ENCODE assay signal across 19 cellular contexts in genomic region chr7:117395743-117396142, GRCh38. TPM values are rescaled to one million over a fixed set of nuclear protein-coding genes. Genes with fewer than 3 reads are reported as not detected.
DNase-seq lines count a peak whose midpoint lies in the region; ATAC-seq and TF ChIP-seq lines count a peak whose summit lies in the region.
"Had no signal": no experiment of that assay in that cellular context is flagged by ENCODE, and none has a peak within 500 bp of the region (broad histone marks: within the 10 kb centered on the region; RNA-seq: fewer than 3 reads in every experiment).

No MANE protein-coding gene starts in this region.

- H3K9ac ChIP-seq in IMR-90 (ENCODE audit: low read depth, low read length), result no peak overlapping the region
- no peak overlapping the region for H3K9ac ChIP-seq in smooth muscle cell (ENCODE audit: low read depth)

- no peak overlapping the region for H4K91ac ChIP-seq in IMR-90 (ENCODE audit: insufficient read depth, low read depth, low read length)

- CTCF ChIA-PET in IMR-90 (lab: Yijun Ruan, JAX), result no interaction called here

- no peak overlapping the region for H3K18ac ChIP-seq in IMR-90 (ENCODE audit: low read depth, low read length)

- no peak overlapping the region for H3K4ac ChIP-seq in IMR-90 (ENCODE audit: low read depth, low read length)

- H2AFZ ChIP-seq in IMR-90 (replicated peaks; ENCODE audit: low read length, poor library complexity), result no peak overlapping the region
- H2AFZ ChIP-seq in smooth muscle cell (ENCODE audit: low read depth), result peak overlapping the region; percentile 80

- POLR2A ChIA-PET in IMR-90 (lab: Charles Lee; ENCODE audit: unreplicated experiment), result interaction anchor here (0.5 kb wide), 1 partner anchor 328 kb away, joined by 5 read pairs; no protein-coding TSS in a partner anchor

- no peak overlapping the region for H2BK5ac ChIP-seq in IMR-90 (ENCODE audit: low read depth, low read length, poor library complexity, severe bottlenecking)

- no peak for TF ChIP-seq POLR2A in IMR-90 (IDR thresholded peaks at IDR 0.05; ENCODE audit: low read depth, low read length)

- no peaks in the 10 kb centered on the region for H4K20me1 ChIP-seq in IMR-90 (ENCODE audit: insufficient read depth, low read length)
- no peaks in the 10 kb centered on the region for H4K20me1 ChIP-seq in smooth muscle cell (ENCODE audit: low read depth)

- no peak overlapping the region for H3K4me2 ChIP-seq in IMR-90 (ENCODE audit: low read depth, low read length)
- H3K4me2 ChIP-seq in smooth muscle cell, result peak overlapping the region; percentile 25

- no peak overlapping the region for H3K14ac ChIP-seq in IMR-90 (replicated peaks; ENCODE audit: low read depth, low read length)

- no TSS peak for BruUV-seq in IMR-90 (replicated peaks; lab: Mats Ljungman, UMichigan)

- H3K27me3 ChIP-seq in IMR-90 (ENCODE audit: control insufficient read depth, insufficient read depth, low read length), result no peaks in the 10 kb centered on the region
- no peaks in the 10 kb centered on the region for H3K27me3 ChIP-seq in smooth muscle cell (ENCODE audit: low read depth)

- H3K4me1 ChIP-seq in IMR-90 (ENCODE audit: control insufficient read depth, insufficient read depth, low read length) (no peaks in the 10 kb centered on the region), smooth muscle cell (ENCODE audit: low read depth) (peaks cover 8% of the 10 kb centered on the region)

- no peak overlapping the region for H2AK5ac ChIP-seq in IMR-90 (ENCODE audit: low read depth, low read length)

- no peak for TF ChIP-seq RAD21 in IMR-90 (IDR thresholded peaks at IDR 0.05; ENCODE audit: low read length)

- H3K9me1 ChIP-seq in IMR-90 (ENCODE audit: insufficient read depth, low read length), result no peaks in the 10 kb centered on the region

- no peak overlapping the region for H3K27ac ChIP-seq in IMR-90 (ENCODE audit: insufficient read depth, low read length)
- H3K27ac ChIP-seq in smooth muscle cell (ENCODE audit: low read depth), result no peak overlapping the region
- H3K27ac ChIP-seq: C4-2B had no signal

- TF ChIP-seq CTCF in IMR-90 (conservative IDR thresholded peaks at IDR 0.05; ENCODE audit: low read depth, low read length) (no peak), choroid plexus epithelial cell (conservative IDR thresholded peaks at IDR 0.05; ENCODE audit: low read depth, low read length) (no peak), smooth muscle cell (IDR thresholded peaks at IDR 0.05; ENCODE audit: borderline replicate concordance, insufficient read depth, poor library complexity, severe bottlenecking) (no peak)

- H3K56ac ChIP-seq in IMR-90 (ENCODE audit: extremely low read depth, insufficient read depth, low read length), result no peak overlapping the region

- no peaks in the 10 kb centered on the region for H3K79me1 ChIP-seq in IMR-90 (ENCODE audit: low read depth in 1 of 2, low read length in 2 of 2)

- H3K4me3 ChIP-seq in IMR-90 (ENCODE audit: insufficient read depth, low read depth, low read length) (no peak overlapping the region), choroid plexus epithelial cell (ENCODE audit: low read depth, low read length) (no peak overlapping the region), smooth muscle cell (no peak overlapping the region)

- dilution Hi-C loops in IMR-90 (cut with HindIII; ENCODE audit: low sequenced_read_pairs, unreplicated experiment), result no loop called here

- ATAC-seq in IMR-90 (ENCODE audit: low read depth), result peak; percentile 95
- ATAC-seq in HG03039 (IDR thresholded peaks at IDR 0.05; ENCODE audit: unreplicated experiment), result no peak

- H2BK20ac ChIP-seq in IMR-90 (ENCODE audit: low read depth, low read length), result no peak overlapping the region

- H3K9me3 ChIP-seq in IMR-90 (ENCODE audit: control insufficient read depth, insufficient read depth, low read length) (no peaks in the 10 kb centered on the region), smooth muscle cell (replicated peaks; ENCODE audit: low read depth) (no peaks in the 10 kb centered on the region)

- no peak overlapping the region for H2BK120ac ChIP-seq in IMR-90 (ENCODE audit: low read depth, low read length)

- no peaks in the 10 kb centered on the region for H3F3A ChIP-seq in smooth muscle cell (ENCODE audit: low read depth)

- H4K5ac ChIP-seq in IMR-90 (ENCODE audit: low read depth, low read length), result no peak overlapping the region

- intact Hi-C loops in IMR-90 (cut with micrococcal nuclease), result loop anchor here (5.0 kb wide), 1 partner anchor 802 kb away; no protein-coding TSS in a partner anchor

- no peak overlapping the region for H4K8ac ChIP-seq in IMR-90 (ENCODE audit: low read depth in 2 of 2, low read length in 2 of 2)

- no peak overlapping the region for H2AK9ac ChIP-seq in IMR-90 (replicated peaks; ENCODE audit: low read depth, low read length, poor library complexity)

- peak; percentile 66 for DNase-seq in IMR-90
- DNase-seq in choroid plexus epithelial cell (ENCODE audit: low read depth), result peak; percentile 8
- peak; percentile 58 for DNase-seq in left kidney (ENCODE audit: low read depth, low spot score)
- DNase-seq in smooth muscle cell (lab: John Stamatoyannopoulos, UW; ENCODE audit: unreplicated experiment), result no peak
- no peak for DNase-seq in activated naive CD4-positive, alpha-beta T cell (lab: John Stamatoyannopoulos, UW)
- DNase-seq in stimulated activated CD4-positive, alpha-beta T cell treated with anti-CD3 and anti-CD28 coated beads, Interleukin-4, amount 100 ng/mL, for 4 hours, result no peak
- DNase-seq: ACHN; AML-193; CD4-positive, alpha-beta memory T cell; DMS153; DMS79; GDM1; GOT3; H9 had no signal

- H3K36me3 ChIP-seq in IMR-90 (ENCODE audit: control insufficient read depth, insufficient read depth, low read length), result no peaks in the 10 kb centered on the region
- no peaks in the 10 kb centered on the region for H3K36me3 ChIP-seq in smooth muscle cell (ENCODE audit: low read depth)

- in situ Hi-C loops in IMR-90 (cut with MboI; ENCODE audit: low sequenced_read_pairs), result no loop called here

- no peak overlapping the region for H2BK15ac ChIP-seq in IMR-90 (ENCODE audit: low read depth, low read length)

- H3K79me2 ChIP-seq in smooth muscle cell (ENCODE audit: low read depth), result no peaks in the 10 kb centered on the region

- no peak overlapping the region for H3K23ac ChIP-seq in IMR-90 (ENCODE audit: low read depth, low read length)

TF ChIP-seq in IMR-90, 13 proteins besides CTCF, POLR2A, EP300 and RAD21:
- TF ChIP-seq MAFK (IDR thresholded peaks at IDR 0.05; ENCODE audit: low read depth, low read length), result no peak
- TF ChIP-seq RFX5 (IDR thresholded peaks at IDR 0.05; ENCODE audit: low read depth, low read length), result no peak
- TF ChIP-seq SMC3 (IDR thresholded peaks at IDR 0.05; ENCODE audit: low read depth, low read length), result no peak
- no peak for TF ChIP-seq BHLHE40 (IDR thresholded peaks at IDR 0.05; ENCODE audit: low read depth, low read length)
- TF ChIP-seq MAZ (IDR thresholded peaks at IDR 0.05; ENCODE audit: borderline replicate concordance, low read depth, low read length), result no peak
- no peak for TF ChIP-seq CHD1 (IDR thresholded peaks at IDR 0.05; ENCODE audit: low read depth, low read length)
- no peak for TF ChIP-seq NFE2L2 (IDR thresholded peaks at IDR 0.05; ENCODE audit: low read depth, low read length)
- TF ChIP-seq, protein P1, sequence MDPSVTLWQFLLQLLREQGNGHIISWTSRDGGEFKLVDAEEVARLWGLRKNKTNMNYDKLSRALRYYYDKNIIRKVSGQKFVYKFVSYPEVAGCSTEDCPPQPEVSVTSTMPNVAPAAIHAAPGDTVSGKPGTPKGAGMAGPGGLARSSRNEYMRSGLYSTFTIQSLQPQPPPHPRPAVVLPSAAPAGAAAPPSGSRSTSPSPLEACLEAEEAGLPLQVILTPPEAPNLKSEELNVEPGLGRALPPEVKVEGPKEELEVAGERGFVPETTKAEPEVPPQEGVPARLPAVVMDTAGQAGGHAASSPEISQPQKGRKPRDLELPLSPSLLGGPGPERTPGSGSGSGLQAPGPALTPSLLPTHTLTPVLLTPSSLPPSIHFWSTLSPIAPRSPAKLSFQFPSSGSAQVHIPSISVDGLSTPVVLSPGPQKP (IDR thresholded peaks at IDR 0.05; ENCODE audit: borderline replicate concordance, low read depth, low read length), result no peak
- TF ChIP-seq, protein P2, sequence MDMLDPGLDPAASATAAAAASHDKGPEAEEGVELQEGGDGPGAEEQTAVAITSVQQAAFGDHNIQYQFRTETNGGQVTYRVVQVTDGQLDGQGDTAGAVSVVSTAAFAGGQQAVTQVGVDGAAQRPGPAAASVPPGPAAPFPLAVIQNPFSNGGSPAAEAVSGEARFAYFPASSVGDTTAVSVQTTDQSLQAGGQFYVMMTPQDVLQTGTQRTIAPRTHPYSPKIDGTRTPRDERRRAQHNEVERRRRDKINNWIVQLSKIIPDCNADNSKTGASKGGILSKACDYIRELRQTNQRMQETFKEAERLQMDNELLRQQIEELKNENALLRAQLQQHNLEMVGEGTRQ (IDR thresholded peaks at IDR 0.05; ENCODE audit: low read depth, low read length), result no peak
- no peak for TF ChIP-seq FOS (IDR thresholded peaks at IDR 0.05; ENCODE audit: low read depth, low read length)
- TF ChIP-seq MXI1 (IDR thresholded peaks at IDR 0.05; ENCODE audit: borderline replicate concordance, low read depth, low read length), result no peak
- TF ChIP-seq CEBPB (IDR thresholded peaks at IDR 0.05; ENCODE audit: low read depth, low read length), result no peak
- no peak for TF ChIP-seq RCOR1 (IDR thresholded peaks at IDR 0.05; ENCODE audit: insufficient replicate concordance, low read length)
TF ChIP-seq in IMR-90: peak in this region for 0.

RNA-seq across cellular contexts. Expression of gene ASZ1, which starts 31.6 kb away (rescaled TPM):
- total RNA-seq in IMR-90 (2012; rRNA removed) (not detected in 2 replicates), smooth muscle cell (not detected in 2 replicates)
- polyA plus RNA-seq in IMR-90 (2012; rRNA removed) (not detected in 2 replicates), smooth muscle cell (not detected in 2 replicates)
- not detected in 2 replicates for polyA plus RNA-seq in IMR-90 (2012; cell fraction: cytosol; rRNA removed)
- polyA plus RNA-seq in IMR-90 (2012; cell fraction: nucleus; rRNA removed; ENCODE audit: low replicate concordance), result 0.03 TPM in 1 of 2 replicates, not detected in the other
- total RNA-seq: CD4-positive, alpha-beta memory T cell; Daoy; H9; HT-29 had no signal
- polyA plus RNA-seq: BJ; CD4-positive, alpha-beta memory T cell had no signal

Comparison
In these comparisons a context has a peak if more than half of its experiments do, and no peak if none do; other contexts are left out.
1. DNase-seq: peak in IMR-90 (single experiment), choroid plexus epithelial cell (single experiment) and left kidney (single experiment); none in smooth muscle cell (single experiment), activated naive CD4-positive, alpha-beta T cell (0 of 4) and stimulated activated CD4-positive, alpha-beta T cell treated with anti-CD3 and anti-CD28 coated beads, Interleukin-4, amount 100 ng/mL, for 4 hours (0 of 2).